ENCODE assay signal across 7 cellular contexts in the genomic region with DNA sequence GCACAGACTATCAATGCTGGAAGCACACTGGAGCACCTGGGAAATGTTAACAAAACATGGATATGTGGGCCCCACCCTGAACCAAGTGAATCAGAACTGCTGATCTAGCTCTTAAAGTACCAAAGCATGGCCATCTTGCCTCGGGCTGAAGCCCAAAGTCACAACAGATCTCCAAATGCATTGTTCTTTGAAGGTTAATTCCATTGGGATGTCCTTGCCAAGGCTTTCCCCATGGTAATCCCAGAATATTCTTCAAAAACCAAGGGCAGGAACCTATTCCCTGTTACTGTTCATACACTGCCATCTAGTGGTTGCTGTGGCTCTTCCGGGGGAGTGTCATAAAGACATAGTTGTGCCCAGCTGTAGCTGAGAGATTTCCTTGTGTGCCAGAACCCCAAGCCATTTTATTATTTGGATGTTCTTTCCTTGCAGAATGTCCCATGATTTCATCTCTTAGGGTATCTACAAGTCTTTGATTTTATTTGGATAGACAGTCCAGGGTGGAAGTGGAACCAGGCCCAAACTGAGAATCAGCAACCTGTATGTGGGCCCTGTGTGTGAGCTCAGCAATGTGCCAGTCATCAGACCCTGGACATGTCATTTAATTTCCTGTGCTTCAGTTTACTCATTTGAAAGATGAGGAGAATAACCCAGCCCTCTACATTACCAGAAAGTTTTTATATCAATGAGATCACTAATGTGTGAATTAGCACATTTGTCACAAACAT.
A peak's percentile ranks its signal among the peaks of the same experiment; 100 is the strongest.
DNase-seq lines count a peak whose midpoint lies in the region; ATAC-seq and TF ChIP-seq lines count a peak whose summit lies in the region.

No MANE protein-coding gene starts in this region.

- POLR2A ChIA-PET in GM10248 (lab: Yijun Ruan, JAX) (no interaction called here), PC-9 (lab: Charles Lee; ENCODE audit: unreplicated experiment) (no interaction called here)

- BruUV-seq in PC-9 (replicated peaks; lab: Mats Ljungman, UMichigan), result no TSS peak

- H4K20me1 ChIP-seq in PC-9 (ENCODE audit: insufficient read depth), result no peaks in the 10 kb centered on the region

- no peak overlapping the region for H3K4me3 ChIP-seq in LNCaP clone FGC (ENCODE audit: low read depth, low read length)
- H3K4me3 ChIP-seq in PC-9, result no peak overlapping the region
- no peak overlapping the region for H3K4me3 ChIP-seq in lower lobe of right lung

- H3K79me2 ChIP-seq in PC-9 (ENCODE audit: low read depth), result no peaks in the 10 kb centered on the region

- ATAC-seq in GM21825 (IDR thresholded peaks at IDR 0.05; ENCODE audit: unreplicated experiment) (peak; percentile 80), lower lobe of right lung (peak; percentile 91 to 92)

- no peaks in the 10 kb centered on the region for H3K36me3 ChIP-seq in PC-9 (ENCODE audit: low read depth)
- no peaks in the 10 kb centered on the region for H3K36me3 ChIP-seq in lower lobe of right lung

- H3F3A ChIP-seq in PC-9 (ENCODE audit: insufficient read depth, low read depth), result no peaks in the 10 kb centered on the region

- DNase-seq in GM10248 (ENCODE audit: extremely low spot score) (peak; percentile 53), LNCaP clone FGC (ENCODE audit: low read depth) (peak; percentile 83), PC-9 (peak; percentile 62 to 77), ecto neural progenitor cell (ENCODE audit: low spot score) (peak; percentile 56), lower lobe of right lung (no peak), ureter (ENCODE audit: low spot score) (peak; percentile 62)

- H3K27ac ChIP-seq in PC-9 (no peak overlapping the region), lower lobe of right lung (no peak overlapping the region)

- TF ChIP-seq CTCF in GM10248 (IDR thresholded peaks at IDR 0.05; ENCODE audit: control extremely low read depth, extremely low read depth, low read depth, missing control alignments) (peak; percentile 70), LNCaP clone FGC (IDR thresholded peaks at IDR 0.05; ENCODE audit: control insufficient read depth, extremely low read depth, insufficient read depth) (peak; percentile 94), PC-9 (conservative IDR thresholded peaks at IDR 0.05) (peak; percentile 92), lower lobe of right lung (IDR thresholded peaks at IDR 0.05) (peak; percentile 87)

- H3K9me3 ChIP-seq in PC-9 (ENCODE audit: insufficient read depth, low read depth) (no peaks in the 10 kb centered on the region), lower lobe of right lung (no peaks in the 10 kb centered on the region)

- intact Hi-C loops in PC-9 (cut with micrococcal nuclease; ENCODE audit: unreplicated experiment) (loop anchor here (1.0 to 10.0 kb wide), 15 partner anchors 87 to 1221 kb away; no protein-coding TSS in a partner anchor), lower lobe of right lung (cut with DNase I) (no loop called here)

- H3K4me1 ChIP-seq in PC-9 (replicated peaks; ENCODE audit: insufficient read depth), result no peaks in the 10 kb centered on the region
- no peaks in the 10 kb centered on the region for H3K4me1 ChIP-seq in lower lobe of right lung

- no peak overlapping the region for H3K4me2 ChIP-seq in PC-9

- CTCF ChIA-PET in GM10248 (lab: Yijun Ruan, JAX), result interaction anchor here (0.8 to 3.6 kb wide), 30 partner anchors 8 to 1429 kb away, joined by 3 to 24 read pairs (median 4); no protein-coding TSS in a partner anchor
- CTCF ChIA-PET in PC-9 (lab: Charles Lee), result interaction anchor here (0.5 to 2.1 kb wide), 6 partner anchors 149 to 965 kb away, joined by 3 to 10 read pairs (median 3); no protein-coding TSS in a partner anchor

- H3K9me2 ChIP-seq in PC-9 (ENCODE audit: insufficient read depth), result no peaks in the 10 kb centered on the region

- no peak overlapping the region for H2AFZ ChIP-seq in PC-9

- no peaks in the 10 kb centered on the region for H3K27me3 ChIP-seq in PC-9 (ENCODE audit: insufficient read depth, low read depth)
- no peaks in the 10 kb centered on the region for H3K27me3 ChIP-seq in lower lobe of right lung (ENCODE audit: low read depth)
